22 cellular contexts compared by ENCODE assay signal in the genomic region with DNA sequence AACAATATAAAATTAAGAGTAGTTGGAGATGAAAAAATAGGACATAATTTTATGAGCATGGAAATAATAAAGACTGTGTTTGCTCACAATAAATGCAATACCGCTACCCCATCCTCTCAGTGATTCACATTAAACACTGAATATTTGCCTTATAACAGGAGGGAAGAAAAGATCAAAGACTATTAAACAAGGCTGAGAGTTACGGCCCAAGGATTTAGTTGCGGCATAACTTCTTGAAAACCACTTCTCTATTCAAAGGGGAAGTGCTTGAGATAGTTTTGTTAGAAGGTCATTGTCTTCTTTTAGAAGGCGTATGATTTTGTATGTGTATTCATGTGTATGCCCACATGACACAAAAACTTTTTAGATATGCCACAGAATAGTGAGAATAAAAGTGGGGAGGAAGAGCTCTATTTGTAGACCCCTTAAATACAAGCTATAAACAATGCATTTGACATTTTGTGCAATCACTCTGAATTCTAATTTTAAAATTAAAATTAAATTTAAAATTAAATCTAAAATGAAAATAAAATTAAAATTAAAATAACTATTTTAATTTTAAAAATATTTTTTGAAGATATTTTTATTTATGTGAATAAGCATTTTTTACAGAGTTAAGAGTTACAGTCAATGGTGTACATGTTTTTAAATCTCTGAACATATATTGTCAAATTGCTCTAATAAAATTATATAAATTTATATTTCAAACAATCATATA.
DNase-seq lines count a peak whose midpoint lies in the region; ATAC-seq and TF ChIP-seq lines count a peak whose summit lies in the region.
"Had no signal": no experiment of that assay in that cellular context is flagged by ENCODE, and none has a peak within 500 bp of the region (broad histone marks: within the 10 kb centered on the region; RNA-seq: fewer than 3 reads in every experiment).

No MANE protein-coding gene starts in this region.

- no peak overlapping the region for H3K27ac ChIP-seq in upper lobe of right lung
- H3K27ac ChIP-seq: 22Rv1, brain microvascular endothelial cell, esophagus squamous epithelium, SJCRH30, transverse colon had no signal

- no peak for TF ChIP-seq CTCF in fibroblast of pulmonary artery (IDR thresholded peaks at IDR 0.05; ENCODE audit: low read length, missing control alignments)
- no peak for TF ChIP-seq CTCF in upper lobe of right lung (IDR thresholded peaks at IDR 0.05)

- intact Hi-C loops in upper lobe of right lung (cut with DNase I), result no loop called here

- no peaks in the 10 kb centered on the region for H3K36me3 ChIP-seq in upper lobe of right lung
- H3K36me3 ChIP-seq: BLaER1 treated with 17β-estradiol and CSF1 and Interleukin-3, amounts not matched to agents 10 nM and 100 nM; brain microvascular endothelial cell; esophagus squamous epithelium; SJCRH30; transverse colon had no signal

- H3K9me3 ChIP-seq in upper lobe of right lung, result no peaks in the 10 kb centered on the region
- H3K9me3 ChIP-seq: BLaER1 treated with 17β-estradiol and CSF1 and Interleukin-3, amounts not matched to agents 10 nM and 100 nM; esophagus squamous epithelium; SJCRH30; transverse colon had no signal

- peak; percentile 89 for ATAC-seq in upper lobe of right lung
- no peak for ATAC-seq in GM19455 (IDR thresholded peaks at IDR 0.05; ENCODE audit: unreplicated experiment)

- no peaks in the 10 kb centered on the region for H3K4me1 ChIP-seq in upper lobe of right lung
- H3K4me1 ChIP-seq: BLaER1 treated with 17β-estradiol and CSF1 and Interleukin-3, amounts not matched to agents 10 nM and 100 nM; esophagus squamous epithelium; SJCRH30; transverse colon had no signal

- no peaks in the 10 kb centered on the region for H3K27me3 ChIP-seq in upper lobe of right lung
- H3K27me3 ChIP-seq: brain microvascular endothelial cell, esophagus squamous epithelium, SJCRH30, transverse colon had no signal

- H3K4me3 ChIP-seq in fibroblast of pulmonary artery (replicated peaks; ENCODE audit: low read depth, low read length) (no peak overlapping the region), upper lobe of right lung (no peak overlapping the region)
- H3K4me3 ChIP-seq: BLaER1 treated with 17β-estradiol and CSF1 and Interleukin-3, amounts not matched to agents 10 nM and 100 nM; esophagus squamous epithelium; SJCRH30; transverse colon had no signal

- DNase-seq in DMS53 (lab: John Stamatoyannopoulos, UW), result peak; percentile 28
- DNase-seq in DMS53 treated with DMSO at 0.1 percent for 48 hours (lab: John Stamatoyannopoulos, UW; ENCODE audit: unreplicated experiment), result no peak
- peak; percentile 86 for DNase-seq in SIG-M5 treated with dmso at 0.1 percent for 504 hours (lab: John Stamatoyannopoulos, UW; ENCODE audit: unreplicated experiment)
- peak; percentile 3 for DNase-seq in fibroblast of pulmonary artery (ENCODE audit: low read depth)
- no peak for DNase-seq in upper lobe of right lung
- no peak for DNase-seq in stimulated activated CD4-positive, alpha-beta T cell treated with anti-CD3 and anti-CD28 coated beads, Interleukin-4, amount 100 ng/mL, for 1 hour
- DNase-seq in hypothalamus (lab: John Stamatoyannopoulos, UW), result no peak
- DNase-seq: brain microvascular endothelial cell; DMS153; effector CD4-positive, alpha-beta T cell; esophagus squamous epithelium; head of caudate nucleus; NCI-H1694; NCI-H345; NK-92 treated with Interleukin-12 subunit alpha and Interleukin-12 subunit beta, amount 100 ng/mL, for 24 hours; SJCRH30; stimulated activated naive CD4-positive, alpha-beta T cell; T-helper 9 cell; transverse colon had no signal

Comparison
In these comparisons a context has a peak if more than half of its experiments do, and no peak if none do; other contexts are left out.
1. DNase-seq: peak in DMS53 (single experiment), SIG-M5 treated with dmso at 0.1 percent for 504 hours (single experiment) and fibroblast of pulmonary artery (single experiment); none in DMS53 treated with DMSO at 0.1 percent for 48 hours (single experiment), upper lobe of right lung (single experiment), stimulated activated CD4-positive, alpha-beta T cell treated with anti-CD3 and anti-CD28 coated beads, Interleukin-4, amount 100 ng/mL, for 1 hour (single experiment) and hypothalamus (0 of 51).